19 cellular contexts compared by ENCODE assay signal in the genomic region with DNA sequence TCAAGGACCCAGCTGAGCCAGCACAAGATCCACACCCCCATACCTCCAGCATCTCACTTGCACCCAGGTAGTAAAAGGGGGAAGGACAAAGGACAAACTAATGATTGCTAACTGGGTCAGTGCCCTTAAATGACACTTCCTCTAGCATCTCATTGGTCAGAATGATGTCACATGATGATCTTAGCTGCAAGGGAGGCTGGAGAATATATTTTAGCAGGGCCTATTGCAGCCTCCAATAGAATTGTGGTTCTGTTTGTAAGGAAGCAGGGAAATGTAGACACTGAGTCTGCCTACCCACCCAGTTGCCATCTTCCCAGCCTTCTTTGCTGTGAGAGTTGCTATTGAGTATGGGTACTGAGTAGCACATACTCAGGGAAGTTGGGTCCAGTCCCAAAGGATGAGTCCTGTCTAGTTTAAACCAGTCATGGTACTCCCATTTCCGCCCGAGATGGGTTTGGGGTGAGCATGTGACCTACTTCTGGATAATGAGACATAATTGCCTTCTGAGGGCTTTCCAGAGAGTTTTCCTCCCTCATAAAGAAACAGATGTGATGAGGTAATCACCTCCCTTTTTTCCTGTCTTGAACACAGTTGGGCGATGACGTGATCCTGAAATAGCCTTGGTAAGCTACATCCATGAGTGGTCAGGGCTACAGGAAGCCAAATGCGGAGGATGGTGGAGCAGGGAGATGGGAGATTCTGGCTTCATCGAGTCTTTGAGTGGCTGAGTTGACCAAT. TPM values are rescaled to one million over a fixed set of nuclear protein-coding genes. Genes with fewer than 3 reads are reported as not detected.
DNase-seq lines count a peak whose midpoint lies in the region; ATAC-seq and TF ChIP-seq lines count a peak whose summit lies in the region.
"Had no signal": no experiment of that assay in that cellular context is flagged by ENCODE, and none has a peak within 500 bp of the region (broad histone marks: within the 10 kb centered on the region; RNA-seq: fewer than 3 reads in every experiment).

No MANE protein-coding gene starts in this region.

- intact Hi-C loops in left cardiac atrium (cut with DNase I), result no loop called here
- intact Hi-C loops in breast epithelium (cut with DNase I; ENCODE audit: low total_unique reads), result no loop called here

- no peak overlapping the region for H3K27ac ChIP-seq in breast epithelium
- H3K27ac ChIP-seq: right atrium auricular region, RWPE1, vagina had no signal

- ATAC-seq in left cardiac atrium, result no peak
- ATAC-seq: GM23338 had no signal

- H3K4me3 ChIP-seq in breast epithelium, result no peak overlapping the region
- H3K4me3 ChIP-seq: GM23338, right atrium auricular region, vagina had no signal

- H3K9me3 ChIP-seq in breast epithelium, result no peaks in the 10 kb centered on the region
- H3K9me3 ChIP-seq: right atrium auricular region, vagina had no signal

- DNase-seq in NCI-H748 (lab: John Stamatoyannopoulos, UW; ENCODE audit: unreplicated experiment), result peak; percentile 17
- no peak for DNase-seq in NCI-H748 treated with DMSO at 0.1 percent for 48 hours (lab: John Stamatoyannopoulos, UW)
- DNase-seq in M059J (ENCODE audit: low read depth), result peak; percentile 39
- DNase-seq in dedifferentiated amniotic fluid mesenchymal stem cell (ENCODE audit: extremely low spot score), result peak; percentile 21
- DNase-seq in stromal cell of bone marrow (ENCODE audit: low read depth), result peak; percentile 59
- no peak for DNase-seq in left cardiac atrium
- DNase-seq in SIG-M5 (lab: John Stamatoyannopoulos, UW), result no peak
- no peak for DNase-seq in breast epithelium (ENCODE audit: low spot score in 2 of 2)
- DNase-seq: ACHN; activated effector memory CD4-positive, alpha-beta T cell treated with anti-CD3 and anti-CD28 coated beads, Interleukin-2, amount 50 U/mL, for 16 hours; cortex of kidney; GDM1; midbrain; NCI-H1930; T-helper 1 cell had no signal

- no peaks in the 10 kb centered on the region for H3K27me3 ChIP-seq in breast epithelium
- H3K27me3 ChIP-seq: right atrium auricular region, vagina had no signal

- no peak for TF ChIP-seq CTCF in breast epithelium (IDR thresholded peaks at IDR 0.05)

- no peaks in the 10 kb centered on the region for H3K36me3 ChIP-seq in breast epithelium
- H3K36me3 ChIP-seq: right atrium auricular region, vagina had no signal

- no peaks in the 10 kb centered on the region for H3K4me1 ChIP-seq in breast epithelium

- TF ChIP-seq POLR2A in breast epithelium (IDR thresholded peaks at IDR 0.05), result no peak

RNA-seq across cellular contexts. Expression of a gene that starts 5.5 kb away (rescaled TPM):
- 6.9 and 13.2 TPM in 2 replicates for total RNA-seq in M059J (2014; rRNA removed; shearing (Covaris generic))
- total RNA-seq in left cardiac atrium (10 to 100 TPM in 1 of 2 donors, 1 to 10 TPM in 1; 8.8 to 10.8 TPM), breast epithelium (10 to 100 TPM; 17.8 to 31.2 (median 21.3) TPM)

RNA-seq across cellular contexts. Expression of a gene that starts 43.6 kb away (rescaled TPM):
- 33.0 and 67.3 TPM in 2 replicates for total RNA-seq in M059J (2014; rRNA removed; shearing (Covaris generic))
- total RNA-seq in left cardiac atrium (100 to 1,000 TPM; 109 to 133 TPM), breast epithelium (100 to 1,000 TPM; 173 to 577 (median 266) TPM)

RNA-seq across cellular contexts. Expression of a gene that starts 44.4 kb away (rescaled TPM):
- 0.76 and 1.9 TPM in 2 replicates for total RNA-seq in M059J (2014; rRNA removed; shearing (Covaris generic))
- 10 to 100 TPM; 26.9 to 30.8 TPM for total RNA-seq in left cardiac atrium
- total RNA-seq in breast epithelium, result 1 to 10 TPM; 3.7 to 4.6 (median 4.5) TPM

Comparison
In these comparisons a context has a peak if more than half of its experiments do, and no peak if none do; other contexts are left out.
1. DNase-seq: peak in NCI-H748 (single experiment), M059J (single experiment), dedifferentiated amniotic fluid mesenchymal stem cell (single experiment) and stromal cell of bone marrow (single experiment); none in NCI-H748 treated with DMSO at 0.1 percent for 48 hours (single experiment), left cardiac atrium (single experiment), SIG-M5 (single experiment) and breast epithelium (0 of 2).